Comparison of ENCODE assay signal across 17 cellular contexts in genomic region chr11:47000033-47000432, GRCh38.
"Had no signal": no experiment of that assay in that cellular context is flagged by ENCODE, and none has a peak within 500 bp of the region (broad histone marks: within the 10 kb centered on the region; RNA-seq: fewer than 3 reads in every experiment).

No MANE protein-coding gene starts in this region.

- H3K9me3 ChIP-seq: right atrium auricular region, suprapubic skin, thyroid gland had no signal

- H2AFZ ChIP-seq: hepatocyte had no signal

- H3K36me3 ChIP-seq: right atrium auricular region, suprapubic skin, thyroid gland had no signal

- H3K27ac ChIP-seq: coronary artery, foreskin keratinocyte, hepatocyte, right atrium auricular region, suprapubic skin, thyroid gland had no signal

- ATAC-seq: foreskin keratinocyte; naive thymus-derived CD8-positive, alpha-beta T cell; stimulated activated effector memory CD8-positive, alpha-beta T cell treated with anti-CD3 and anti-CD28 coated beads, Interleukin-12 subunit alpha, Interleukin-12 subunit beta, amount 100 ng/mL, for 72 hours; stimulated activated naive CD8-positive, alpha-beta T cell treated with anti-CD3 and anti-CD28 coated beads, Interleukin-15, Interleukin-2, amounts not matched to agents 100 U/mL and 50 U/mL, for 24 hours had no signal

- H3K4me1 ChIP-seq: foreskin keratinocyte had no signal

- H3K4me3 ChIP-seq: coronary artery, hepatocyte, right atrium auricular region, smooth muscle cell, suprapubic skin, thyroid gland had no signal

- H3K27me3 ChIP-seq: foreskin keratinocyte, hepatocyte, right atrium auricular region, suprapubic skin, thyroid gland had no signal

- DNase-seq: effector CD4-positive, alpha-beta T cell; endodermal cell; erythroblast; foreskin keratinocyte; head of caudate nucleus; naive thymus-derived CD8-positive, alpha-beta T cell; posterior cingulate gyrus; stimulated activated CD4-positive, alpha-beta T cell treated with anti-CD3 and anti-CD28 coated beads, Interleukin-2, amount 100 ng/mL, for 48 hours; stimulated activated CD8-positive, alpha-beta memory T cell treated with anti-CD3 and anti-CD28 coated beads, Interleukin-4, amount 100 ng/mL, for 48 hours; stimulated activated naive CD8-positive, alpha-beta T cell treated with anti-CD3 and anti-CD28 coated beads, Interleukin-15, Interleukin-2, amounts not matched to agents 100 U/mL and 50 U/mL, for 24 hours; thyroid gland had no signal

- H3K4me2 ChIP-seq: hepatocyte, smooth muscle cell had no signal
